ENCODE assay signal across 22 cellular contexts in genomic region chr9:108316066-108316465, GRCh38.
"Had no signal": no experiment of that assay in that cellular context is flagged by ENCODE, and none has a peak within 500 bp of the region (broad histone marks: within the 10 kb centered on the region; RNA-seq: fewer than 3 reads in every experiment).

No MANE protein-coding gene starts in this region.

- FAIRE-seq: pancreas had no signal

- H3K4me1 ChIP-seq: esophagus muscularis mucosa, heart left ventricle, pancreas, testis, tibial nerve, upper lobe of right lung had no signal

- H3K27me3 ChIP-seq: esophagus muscularis mucosa, pancreas, testis, tibial nerve, upper lobe of right lung had no signal

- H3K4me2 ChIP-seq: smooth muscle cell had no signal

- H3K4me3 ChIP-seq: dorsolateral prefrontal cortex, esophagus muscularis mucosa, heart left ventricle, lung, pancreas, smooth muscle cell, testis, tibial nerve, upper lobe of right lung had no signal

- H3K36me3 ChIP-seq: esophagus muscularis mucosa, heart left ventricle, pancreas, tibial nerve, upper lobe of right lung had no signal

- H3K9me3 ChIP-seq: esophagus muscularis mucosa, heart left ventricle, pancreas, testis, tibial nerve, upper lobe of right lung had no signal

- DNase-seq: cortex of kidney; dorsolateral prefrontal cortex; effector CD8-positive, alpha-beta T cell; foreskin melanocyte; heart left ventricle; hippocampal formation; left colon; left ventricle myocardium superior; mesendoderm; naive B cell; occipital lobe; pancreas; right cardiac atrium; stimulated activated CD4-positive, alpha-beta T cell treated with anti-CD3 and anti-CD28 coated beads, Interleukin-2, amount 100 ng/mL, for 48 hours; stimulated activated naive CD4-positive, alpha-beta T cell treated with Interleukin-2 at 50 U/mL for 16 hours; testis; upper lobe of right lung had no signal

- H3K27ac ChIP-seq: dorsolateral prefrontal cortex, epithelial cell of prostate, esophagus muscularis mucosa, heart left ventricle, pancreas, testis, tibial nerve, upper lobe of right lung had no signal
